ENCODE assay signal across 15 cellular contexts in the genomic region with DNA sequence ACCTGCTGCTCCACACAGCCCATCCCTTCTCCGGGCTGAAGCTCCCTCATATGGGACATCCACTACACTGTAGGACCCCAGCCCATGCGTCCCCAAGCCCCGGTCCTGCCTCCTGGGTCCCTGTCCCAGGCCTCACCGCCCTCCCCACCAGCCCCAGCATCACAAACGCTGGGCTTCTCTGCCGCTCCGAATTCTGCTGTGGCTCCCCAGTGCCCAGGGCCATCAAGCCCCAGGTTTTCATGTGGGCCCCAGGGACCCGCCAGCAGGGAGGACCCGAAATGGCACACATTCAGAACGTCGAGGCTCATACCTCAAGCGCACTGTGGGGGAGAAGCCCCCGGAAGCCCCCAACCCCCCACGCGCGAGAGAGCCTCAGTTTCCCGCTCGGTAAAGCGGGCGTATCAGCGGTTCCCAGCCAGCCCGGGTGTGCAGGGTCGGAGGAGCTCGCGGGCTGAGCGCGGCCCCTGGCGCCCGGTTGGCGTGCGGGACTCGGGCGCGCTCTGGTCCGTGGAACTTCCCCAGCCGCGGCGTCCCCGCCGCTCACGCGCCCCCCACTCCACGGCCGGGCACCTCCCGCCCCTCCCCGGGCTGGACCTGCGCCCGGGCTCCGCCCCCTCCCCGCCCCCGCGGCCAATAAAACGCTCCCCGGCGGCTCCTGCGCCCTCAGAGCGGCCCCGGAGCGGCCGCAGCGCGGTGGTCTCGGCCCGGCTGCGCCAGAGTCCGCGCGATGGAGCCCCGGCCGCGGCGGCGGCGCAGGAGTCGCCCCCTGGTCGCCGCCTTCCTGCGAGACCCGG. TPM values are rescaled to one million over a fixed set of nuclear protein-coding genes. Genes with fewer than 3 reads are reported as not detected.
A peak's percentile ranks its signal among the peaks of the same experiment; 100 is the strongest.
DNase-seq lines count a peak whose midpoint lies in the region; ATAC-seq and TF ChIP-seq lines count a peak whose summit lies in the region.
"Had no signal": no experiment of that assay in that cellular context is flagged by ENCODE, and none has a peak within 500 bp of the region (broad histone marks: within the 10 kb centered on the region; RNA-seq: fewer than 3 reads in every experiment).

A gene with protein sequence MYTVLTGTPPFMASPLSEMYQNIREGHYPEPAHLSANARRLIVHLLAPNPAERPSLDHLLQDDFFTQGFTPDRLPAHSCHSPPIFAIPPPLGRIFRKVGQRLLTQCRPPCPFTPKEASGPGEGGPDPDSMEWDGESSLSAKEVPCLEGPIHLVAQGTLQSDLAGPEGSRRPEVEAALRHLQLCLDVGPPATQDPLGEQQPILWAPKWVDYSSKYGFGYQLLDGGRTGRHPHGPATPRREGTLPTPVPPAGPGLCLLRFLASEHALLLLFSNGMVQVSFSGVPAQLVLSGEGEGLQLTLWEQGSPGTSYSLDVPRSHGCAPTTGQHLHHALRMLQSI (plus strand): TSS at position 666 of the 794 bp plus-strand sequence. CDS start 2,920 bp downstream, outside the sequence.

- peaks cover 33% of the 10 kb centered on the region for H3K27me3 Mint-ChIP-seq in CD8-positive, alpha-beta T cell (ENCODE audit: low read depth)
- peaks cover 31% of the 10 kb centered on the region for H3K27me3 Mint-ChIP-seq in T-helper 17 cell
- H3K27me3 Mint-ChIP-seq in Caco-2 (ENCODE audit: insufficient read depth, unreplicated experiment), result peaks cover 14% of the 10 kb centered on the region
- peaks cover 16% of the 10 kb centered on the region for H3K27me3 Mint-ChIP-seq in activated T-helper 1 cell treated with anti-CD3 and anti-CD28 coated beads, Interleukin-12 subunit alpha, Interleukin-12 subunit beta, Interleukin-2, Interleukin-4 antibody, amounts not matched to agents 30 ng/mL and 10 ng/mL and 1 ng/mL, durations not matched to agents 14 hours and 24 hours and 36 hours (ENCODE audit: insufficient read depth)

- H3K27me3 ChIP-seq in CD8-positive, alpha-beta T cell (ENCODE audit: insufficient read depth, low read length), result peaks cover 12% of the 10 kb centered on the region
- H3K27me3 ChIP-seq in parathyroid adenoma (ENCODE audit: control insufficient read depth, insufficient read depth, low read length), result no peaks in the 10 kb centered on the region
- H3K27me3 ChIP-seq in Caco-2 (replicated peaks; ENCODE audit: control insufficient read depth, insufficient read depth, low read length), result peaks cover 3% of the 10 kb centered on the region

- peaks cover 7% of the 10 kb centered on the region for H3K4me1 Mint-ChIP-seq in CD8-positive, alpha-beta T cell (ENCODE audit: low read depth)
- peaks cover 9% of the 10 kb centered on the region for H3K4me1 Mint-ChIP-seq in T-helper 17 cell
- no peaks in the 10 kb centered on the region for H3K4me1 Mint-ChIP-seq in Caco-2 (ENCODE audit: low read depth, unreplicated experiment)
- no peaks in the 10 kb centered on the region for H3K4me1 Mint-ChIP-seq in activated T-helper 1 cell treated with anti-CD3 and anti-CD28 coated beads, Interleukin-12 subunit alpha, Interleukin-12 subunit beta, Interleukin-2, Interleukin-4 antibody, amounts not matched to agents 30 ng/mL and 10 ng/mL and 1 ng/mL, durations not matched to agents 14 hours and 24 hours and 36 hours (ENCODE audit: low read depth)

- no peaks in the 10 kb centered on the region for H3K4me1 ChIP-seq in CD8-positive, alpha-beta T cell (ENCODE audit: insufficient read depth, low read length)
- H3K4me1 ChIP-seq in parathyroid adenoma (no peaks in the 10 kb centered on the region), Caco-2 (no peaks in the 10 kb centered on the region)

- H3K27ac Mint-ChIP-seq in CD8-positive, alpha-beta T cell, result no peak within 1 kb of the TSS
- H3K27ac Mint-ChIP-seq in T-helper 17 cell (no peak within 1 kb of the TSS), Caco-2 (ENCODE audit: unreplicated experiment) (no peak within 1 kb of the TSS)
- no peak within 1 kb of the TSS for H3K27ac Mint-ChIP-seq in activated T-helper 1 cell treated with anti-CD3 and anti-CD28 coated beads, Interleukin-12 subunit alpha, Interleukin-12 subunit beta, Interleukin-2, Interleukin-4 antibody, amounts not matched to agents 30 ng/mL and 10 ng/mL and 1 ng/mL, durations not matched to agents 14 hours and 24 hours and 36 hours
- H3K27ac Mint-ChIP-seq: activated T-helper 17 cell treated with anti-CD3 and anti-CD28 coated beads, Interleukin-2, amount 50 U/mL, for 72 hours; stimulated activated memory B cell treated with anti-CD40 and anti-IgM and Interleukin-4, amounts not matched to agents 10 μg/mL and 1 μg/mL and 100 μg/mL, for 72 hours had no signal

- no peaks in the 10 kb centered on the region for H3K9me3 ChIP-seq in CD8-positive, alpha-beta T cell (ENCODE audit: low read length)
- no peaks in the 10 kb centered on the region for H3K9me3 ChIP-seq in T-helper 17 cell (ENCODE audit: control insufficient read depth, low read length, poor library complexity, severe bottlenecking)
- no peaks in the 10 kb centered on the region for H3K9me3 ChIP-seq in parathyroid adenoma (ENCODE audit: control insufficient read depth, low read length)
- no peaks in the 10 kb centered on the region for H3K9me3 ChIP-seq in Caco-2

- POLR2A ChIA-PET in CD8-positive, alpha-beta T cell (lab: Charles Lee), result no interaction called here
- POLR2A ChIA-PET in Caco-2 (lab: Charles Lee), result no interaction called here

- intact Hi-C loops in CD8-positive, alpha-beta T cell (cut with DNase I, micrococcal nuclease), result no loop called here
- intact Hi-C loops in Caco-2 (cut with micrococcal nuclease; ENCODE audit: unreplicated experiment), result no loop called here
- intact Hi-C loops in activated T-helper 1 cell treated with anti-CD3 and anti-CD28 coated beads, Interleukin-12 subunit alpha, Interleukin-12 subunit beta, Interleukin-2, Interleukin-4 antibody, amounts not matched to agents 30 ng/mL and 10 ng/mL and 1 ng/mL, durations not matched to agents 14 hours and 24 hours and 36 hours (cut with micrococcal nuclease), result no loop called here

- no peak within 1 kb of the TSS for H2AFZ ChIP-seq in parathyroid adenoma

- CTCF ChIA-PET in CD8-positive, alpha-beta T cell (lab: Charles Lee), result no interaction called here
- CTCF ChIA-PET in Caco-2 (lab: Charles Lee), result no interaction called here

- DNase-seq in CD8-positive, alpha-beta T cell, result no peak
- DNase-seq in T-helper 17 cell (no peak), NOMO-1 treated with dmso at 0.1 percent for 144 hours (lab: John Stamatoyannopoulos, UW; ENCODE audit: unreplicated experiment) (no peak), GM19240 (ENCODE audit: insufficient read length, low spot score) (no peak), Caco-2 (no peak)
- no peak for DNase-seq in activated T-helper 1 cell treated with anti-CD3 and anti-CD28 coated beads, Interleukin-12 subunit alpha, Interleukin-12 subunit beta, Interleukin-2, Interleukin-4 antibody, amounts not matched to agents 30 ng/mL and 10 ng/mL and 1 ng/mL, durations not matched to agents 14 hours and 24 hours and 36 hours (ENCODE audit: low spot score)
- DNase-seq: islet precursor cell; NCI-H2171; stimulated activated CD4-positive, alpha-beta T cell treated with anti-CD3 and anti-CD28 coated beads, Interleukin-1b, Interleukin-23, amount 100 ng/mL, for 48 hours had no signal

- TF ChIP-seq CTCF in CD8-positive, alpha-beta T cell (IDR thresholded peaks at IDR 0.05), result no peak
- TF ChIP-seq CTCF in parathyroid adenoma (IDR thresholded peaks at IDR 0.05), result no peak
- no peak for TF ChIP-seq CTCF in Caco-2 (IDR thresholded peaks at IDR 0.05; ENCODE audit: insufficient read depth in 1 of 2, low read depth in 1 of 2, low read length in 1 of 2, severe bottlenecking in 1 of 2, unreplicated experiment in 1 of 2)

- H3K36me3 Mint-ChIP-seq in CD8-positive, alpha-beta T cell, result no peaks in the 10 kb centered on the region
- H3K36me3 Mint-ChIP-seq in T-helper 17 cell (ENCODE audit: low read depth) (peaks cover 8% of the 10 kb centered on the region), Caco-2 (ENCODE audit: insufficient read depth, unreplicated experiment) (peaks cover 6% of the 10 kb centered on the region)
- H3K36me3 Mint-ChIP-seq in activated T-helper 1 cell treated with anti-CD3 and anti-CD28 coated beads, Interleukin-12 subunit alpha, Interleukin-12 subunit beta, Interleukin-2, Interleukin-4 antibody, amounts not matched to agents 30 ng/mL and 10 ng/mL and 1 ng/mL, durations not matched to agents 14 hours and 24 hours and 36 hours (ENCODE audit: low read depth), result no peaks in the 10 kb centered on the region
- H3K36me3 Mint-ChIP-seq: stimulated activated memory B cell treated with anti-CD40 and anti-IgM and Interleukin-4, amounts not matched to agents 10 μg/mL and 1 μg/mL and 100 μg/mL, for 72 hours had no signal

- no TSS peak for BruUV-seq in Caco-2 (replicated peaks; lab: Mats Ljungman, UMichigan)

- no peaks in the 10 kb centered on the region for H3K36me3 ChIP-seq in CD8-positive, alpha-beta T cell (ENCODE audit: insufficient read depth, low read length)
- H3K36me3 ChIP-seq in parathyroid adenoma (ENCODE audit: control insufficient read depth, insufficient read depth, low read length), result no peaks in the 10 kb centered on the region
- no peaks in the 10 kb centered on the region for H3K36me3 ChIP-seq in Caco-2 (ENCODE audit: control insufficient read depth, insufficient read depth, low read length)

- no peak within 1 kb of the TSS for H3K9ac ChIP-seq in parathyroid adenoma

- peak within 1 kb of the TSS; percentile 35 for H3K4me2 ChIP-seq in parathyroid adenoma (ENCODE audit: low read length)

- H3K4me3 ChIP-seq in CD8-positive, alpha-beta T cell (ENCODE audit: low read depth, low read length), result no peak within 1 kb of the TSS
- H3K4me3 ChIP-seq in iPS-11a (ENCODE audit: low read depth, low read length) (peak within 1 kb of the TSS; percentile 22), parathyroid adenoma (ENCODE audit: low read depth, low read length) (no peak within 1 kb of the TSS), Caco-2 (ENCODE audit: low read depth, low read length) (no peak within 1 kb of the TSS)

- ATAC-seq in CD8-positive, alpha-beta T cell, result no peak
- peak; percentile 14 for ATAC-seq in T-helper 17 cell
- ATAC-seq: activated T-helper 17 cell treated with anti-CD3 and anti-CD28 coated beads, Interleukin-2, amount 50 U/mL, for 72 hours; stimulated activated memory B cell treated with anti-CD40 and anti-IgM and Interleukin-4, amounts not matched to agents 10 μg/mL and 1 μg/mL and 100 μg/mL, for 72 hours had no signal

- peak within 1 kb of the TSS; percentile 44 for H3K4me3 Mint-ChIP-seq in CD8-positive, alpha-beta T cell
- H3K4me3 Mint-ChIP-seq in T-helper 17 cell (peak within 1 kb of the TSS; percentile 55), Caco-2 (ENCODE audit: unreplicated experiment) (no peak within 1 kb of the TSS)
- H3K4me3 Mint-ChIP-seq in activated T-helper 1 cell treated with anti-CD3 and anti-CD28 coated beads, Interleukin-12 subunit alpha, Interleukin-12 subunit beta, Interleukin-2, Interleukin-4 antibody, amounts not matched to agents 30 ng/mL and 10 ng/mL and 1 ng/mL, durations not matched to agents 14 hours and 24 hours and 36 hours, result no peak within 1 kb of the TSS
- H3K4me3 Mint-ChIP-seq: activated T-helper 17 cell treated with anti-CD3 and anti-CD28 coated beads, Interleukin-2, amount 50 U/mL, for 72 hours; central memory CD8-positive, alpha-beta T cell; stimulated activated memory B cell treated with anti-CD40 and anti-IgM and Interleukin-4, amounts not matched to agents 10 μg/mL and 1 μg/mL and 100 μg/mL, for 72 hours had no signal

- H3K27ac ChIP-seq in CD8-positive, alpha-beta T cell (ENCODE audit: low read depth, low read length), result no peak within 1 kb of the TSS
- no peak within 1 kb of the TSS for H3K27ac ChIP-seq in parathyroid adenoma
- H3K27ac ChIP-seq: C4-2B had no signal

- H3K79me2 ChIP-seq in parathyroid adenoma, result no peaks in the 10 kb centered on the region

- no peaks in the 10 kb centered on the region for H3K9me3 Mint-ChIP-seq in CD8-positive, alpha-beta T cell
- no peaks in the 10 kb centered on the region for H3K9me3 Mint-ChIP-seq in Caco-2 (ENCODE audit: unreplicated experiment)
- no peaks in the 10 kb centered on the region for H3K9me3 Mint-ChIP-seq in activated T-helper 1 cell treated with anti-CD3 and anti-CD28 coated beads, Interleukin-12 subunit alpha, Interleukin-12 subunit beta, Interleukin-2, Interleukin-4 antibody, amounts not matched to agents 30 ng/mL and 10 ng/mL and 1 ng/mL, durations not matched to agents 14 hours and 24 hours and 36 hours
- H3K9me3 Mint-ChIP-seq: activated T-helper 17 cell treated with anti-CD3 and anti-CD28 coated beads, Interleukin-2, amount 50 U/mL, for 72 hours; central memory CD8-positive, alpha-beta T cell; stimulated activated memory B cell treated with anti-CD40 and anti-IgM and Interleukin-4, amounts not matched to agents 10 μg/mL and 1 μg/mL and 100 μg/mL, for 72 hours had no signal

RNA-seq across cellular contexts. Expression of the gene that starts here (rescaled TPM):
- total RNA-seq in CD8-positive, alpha-beta T cell, result not detected
- not detected for total RNA-seq in T-helper 17 cell
- total RNA-seq in Caco-2 (2022), result 0.19 TPM in 1 of 2 replicates, not detected in the other
- not detected in 2 replicates for total RNA-seq in activated T-helper 1 cell treated with anti-CD3 and anti-CD28 coated beads, Interleukin-12 subunit alpha, Interleukin-12 subunit beta, Interleukin-2, Interleukin-4 antibody, amounts not matched to agents 30 ng/mL and 10 ng/mL and 1 ng/mL, durations not matched to agents 14 hours and 24 hours and 36 hours
- total RNA-seq: activated T-helper 17 cell treated with anti-CD3 and anti-CD28 coated beads, Interleukin-2, amount 50 U/mL, for 72 hours had no signal

Comparison
In these comparisons a context has a peak if more than half of its experiments do, and no peak if none do; other contexts are left out.
1. Peak in ATAC-seq in T-helper 17 cell; RNA of the gene not detected or under 1 TPM.
2. H3K4me3 Mint-ChIP-seq: peak in CD8-positive, alpha-beta T cell (single experiment) and T-helper 17 cell (single experiment); none in Caco-2 (single experiment) and activated T-helper 1 cell treated with anti-CD3 and anti-CD28 coated beads, Interleukin-12 subunit alpha, Interleukin-12 subunit beta, Interleukin-2, Interleukin-4 antibody, amounts not matched to agents 30 ng/mL and 10 ng/mL and 1 ng/mL, durations not matched to agents 14 hours and 24 hours and 36 hours (single experiment).